Comparison of ENCODE assay signal across 1 cellular context in the genomic region with DNA sequence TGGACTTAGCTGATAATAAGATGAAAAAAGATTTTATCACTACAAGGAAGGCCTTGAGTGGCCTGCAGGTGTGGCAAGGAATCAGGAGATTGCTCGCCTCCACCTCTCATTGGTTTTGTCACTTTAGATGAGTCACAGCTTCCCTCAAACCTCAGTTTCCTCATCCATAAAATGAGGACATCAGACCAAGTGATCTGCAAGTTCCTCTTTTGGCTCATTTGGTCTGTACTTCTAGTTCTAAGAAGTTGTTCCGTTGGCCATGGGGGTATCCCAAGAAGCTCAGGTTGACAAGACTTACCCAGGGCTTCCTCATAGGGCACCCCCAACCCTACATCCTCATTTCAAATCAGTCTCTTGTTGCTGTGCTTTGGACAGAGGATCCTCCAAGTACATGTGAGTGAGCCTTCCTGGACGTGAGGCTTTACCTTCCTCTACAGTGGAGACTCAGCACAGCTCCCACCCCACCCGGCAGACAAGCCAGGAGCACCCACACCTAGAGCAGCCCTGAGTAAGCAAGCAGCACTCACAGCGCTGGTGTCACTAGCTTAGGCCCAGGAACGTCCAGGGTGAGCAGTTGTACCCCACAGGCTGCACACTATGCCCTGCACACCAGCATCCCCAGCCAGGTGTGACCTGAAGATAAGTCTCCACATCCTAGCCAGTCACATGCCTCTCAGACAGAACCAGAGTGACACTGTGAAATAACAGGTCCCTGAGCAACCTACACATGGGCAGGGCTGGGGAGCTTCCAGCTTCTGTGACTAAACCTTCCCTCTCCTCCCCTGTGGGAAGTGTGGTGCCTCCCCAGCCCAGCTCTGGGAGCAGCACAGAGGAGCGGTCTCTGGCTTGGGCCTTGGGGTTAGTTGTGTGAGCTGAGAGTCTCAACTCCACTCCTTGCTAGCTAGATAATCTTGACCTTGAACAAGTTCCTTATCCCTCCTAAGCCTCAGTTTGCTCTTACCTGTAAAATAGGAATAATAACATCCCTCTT.
TF ChIP-seq lines count a peak whose summit lies in the region.

No MANE protein-coding gene starts in this region.

TF ChIP-seq in A549, 52 proteins besides CTCF, POLR2A, EP300 and RAD21 (continued from another document):
- TF ChIP-seq REST (IDR thresholded peaks at IDR 0.05) (no peak), KDM1A (IDR thresholded peaks at IDR 0.05; ENCODE audit: low read depth) (no peak), BHLHE40 (IDR thresholded peaks at IDR 0.05; ENCODE audit: low read depth, low read length) (no peak), ZSCAN20 (CRISPR knock-in tag; IDR thresholded peaks at IDR 0.05) (0 out of 2 replicates have a peak, but pooled peaks have one; percentile 3), E2F6 (IDR thresholded peaks at IDR 0.05; ENCODE audit: borderline replicate concordance, low read depth) (no peak)
